In genomic region chr22:50057868-50058311, GRCh38 we compare ENCODE assay signal across 16 cellular contexts. TPM values are rescaled to one million over a fixed set of nuclear protein-coding genes. Genes with fewer than 3 reads are reported as not detected.
DNase-seq lines count a peak whose midpoint lies in the region; ATAC-seq and TF ChIP-seq lines count a peak whose summit lies in the region.
"Had no signal": no experiment of that assay in that cellular context is flagged by ENCODE, and none has a peak within 500 bp of the region (broad histone marks: within the 10 kb centered on the region; RNA-seq: fewer than 3 reads in every experiment).

TTLL8 (minus strand) TSS chr22:50058298.

- peaks cover 4% of the 10 kb centered on the region for H3K4me1 ChIP-seq in endodermal cell (ENCODE audit: control insufficient read depth, insufficient read depth, low read length)
- H3K4me1 ChIP-seq in naive thymus-derived CD4-positive, alpha-beta T cell (ENCODE audit: control insufficient read depth in 2 of 2, insufficient read depth in 2 of 2, low read length in 2 of 2) = no peaks in the 10 kb centered on the region
- H3K4me1 ChIP-seq in testis = no peaks in the 10 kb centered on the region
- H3K4me1 ChIP-seq: foreskin keratinocyte had no signal

- WGBS in endodermal cell (ENCODE audit: insufficient coverage in 1 of 2, insufficient read length in 1 of 2), 2 experiments = 48 to 52% methylated on average over 12 to 40 of the region's 40 CpGs
- 20 to 63% methylated on average over 9 to 33 of the region's 40 CpGs for WGBS in testis, 2 donors

- DNase-seq in Right ventricle myocardium superior = peak; percentile 33
- DNase-seq in Right ventricle myocardium inferior (ENCODE audit: missing footprints) = no peak
- peak; percentile 51 for DNase-seq in endodermal cell
- no peak for DNase-seq in naive thymus-derived CD4-positive, alpha-beta T cell
- DNase-seq in testis = no peak
- no peak for DNase-seq in activated T-cell treated with anti-CD3 and anti-CD28 coated beads, Interleukin-2, amount 50 U/mL, for 24 hours
- no peak for DNase-seq in AG08396 (ENCODE audit: low spot score)
- no peak for DNase-seq in activated CD4-positive, alpha-beta memory T cell treated with anti-CD3 and anti-CD28 coated beads, Interleukin-2, amount 10 ng/mL, durations not matched to agents 7 days and 5 days
- DNase-seq: effector CD8-positive, alpha-beta T cell; foreskin keratinocyte; NCI-H510A treated with DMSO at 0.1 percent for 48 hours; ovary; T1000; thyroid gland had no signal

- peaks cover 12% of the 10 kb centered on the region for H3K27me3 Mint-ChIP-seq in endodermal cell (ENCODE audit: insufficient read depth)
- peaks cover 5 to 34% (median 29%) of the 10 kb centered on the region in 5 donors for H3K27me3 Mint-ChIP-seq in naive thymus-derived CD4-positive, alpha-beta T cell
- H3K27me3 Mint-ChIP-seq in activated T-cell treated with anti-CD3 and anti-CD28 coated beads, Interleukin-2, amount 50 U/mL, for 24 hours = peaks cover 58% of the 10 kb centered on the region
- peaks cover 17% of the 10 kb centered on the region for H3K27me3 Mint-ChIP-seq in activated CD4-positive, alpha-beta memory T cell treated with anti-CD3 and anti-CD28 coated beads, Interleukin-2, amount 10 ng/mL, durations not matched to agents 7 days and 5 days

- TF ChIP-seq CTCF in endodermal cell (conservative IDR thresholded peaks at IDR 0.05) = no peak
- TF ChIP-seq CTCF in testis (IDR thresholded peaks at IDR 0.05) = no peak

- peaks cover 12% of the 10 kb centered on the region for H3K4me1 Mint-ChIP-seq in endodermal cell
- H3K4me1 Mint-ChIP-seq in naive thymus-derived CD4-positive, alpha-beta T cell = peaks cover 0 to 5% (median 0%) of the 10 kb centered on the region in 7 donors
- H3K4me1 Mint-ChIP-seq in activated T-cell treated with anti-CD3 and anti-CD28 coated beads, Interleukin-2, amount 50 U/mL, for 24 hours (ENCODE audit: low read depth) = peaks cover 5% of the 10 kb centered on the region
- no peaks in the 10 kb centered on the region for H3K4me1 Mint-ChIP-seq in activated CD4-positive, alpha-beta memory T cell treated with anti-CD3 and anti-CD28 coated beads, Interleukin-2, amount 10 ng/mL, durations not matched to agents 7 days and 5 days
- H3K4me1 Mint-ChIP-seq: activated T-helper 17 cell treated with anti-CD3 and anti-CD28 coated beads, Interleukin-2, amount 50 U/mL, for 72 hours had no signal

- no peaks in the 10 kb centered on the region for H3K9me3 ChIP-seq in endodermal cell (ENCODE audit: control insufficient read depth, low read length)
- H3K9me3 ChIP-seq in naive thymus-derived CD4-positive, alpha-beta T cell (ENCODE audit: control insufficient read depth in 2 of 3, low read length in 3 of 3) = no peaks in the 10 kb centered on the region
- no peaks in the 10 kb centered on the region for H3K9me3 ChIP-seq in testis
- H3K9me3 ChIP-seq: ovary, thyroid gland had no signal

- CTCF ChIA-PET in naive thymus-derived CD4-positive, alpha-beta T cell (lab: Charles Lee) = no interaction called here
- CTCF ChIA-PET in activated CD4-positive, alpha-beta memory T cell treated with anti-CD3 and anti-CD28 coated beads, Interleukin-2, amount 10 ng/mL, durations not matched to agents 7 days and 5 days (lab: Charles Lee) = no interaction called here

- intact Hi-C loops in Right ventricle myocardium superior (cut with DNase I) = no loop called here
- intact Hi-C loops in Right ventricle myocardium inferior (cut with DNase I) = no loop called here
- intact Hi-C loops in naive thymus-derived CD4-positive, alpha-beta T cell (cut with micrococcal nuclease) = no loop called here
- intact Hi-C loops in testis (cut with DNase I; ENCODE audit: low total_unique reads) = no loop called here

- H3K27ac ChIP-seq in endodermal cell (ENCODE audit: low read depth, low read length) (no peak within 1 kb of the TSS), testis (no peak within 1 kb of the TSS)
- no peak within 1 kb of the TSS for H3K27ac ChIP-seq in naive thymus-derived CD4-positive, alpha-beta T cell (ENCODE audit: low read depth, low read length)
- H3K27ac ChIP-seq: foreskin keratinocyte, ovary, thyroid gland had no signal

- peak within 1 kb of the TSS; percentile 56 for H3K4me3 Mint-ChIP-seq in endodermal cell
- peak within 1 kb of the TSS in 3 of 10 donors; percentile 19 to 58 (median 25) for H3K4me3 Mint-ChIP-seq in naive thymus-derived CD4-positive, alpha-beta T cell
- H3K4me3 Mint-ChIP-seq in activated T-cell treated with anti-CD3 and anti-CD28 coated beads, Interleukin-2, amount 50 U/mL, for 24 hours = no peak within 1 kb of the TSS
- H3K4me3 Mint-ChIP-seq in activated CD4-positive, alpha-beta memory T cell treated with anti-CD3 and anti-CD28 coated beads, Interleukin-2, amount 10 ng/mL, durations not matched to agents 7 days and 5 days = no peak within 1 kb of the TSS
- H3K4me3 Mint-ChIP-seq: activated T-helper 17 cell treated with anti-CD3 and anti-CD28 coated beads, Interleukin-2, amount 50 U/mL, for 72 hours had no signal

- no peaks in the 10 kb centered on the region for H3K36me3 ChIP-seq in endodermal cell (ENCODE audit: control insufficient read depth, insufficient read depth, low read length)
- no peaks in the 10 kb centered on the region for H3K36me3 ChIP-seq in naive thymus-derived CD4-positive, alpha-beta T cell (ENCODE audit: control insufficient read depth in 2 of 3, insufficient read depth in 3 of 3, low read length in 3 of 3)
- H3K36me3 ChIP-seq in testis (ENCODE audit: low read depth, missing control alignments) = no peaks in the 10 kb centered on the region
- H3K36me3 ChIP-seq: ovary, thyroid gland had no signal

- H3K4me3 ChIP-seq in endodermal cell (ENCODE audit: low read length) (peak within 1 kb of the TSS; percentile 58), testis (peak within 1 kb of the TSS; percentile 38 to 39)
- no peak within 1 kb of the TSS for H3K4me3 ChIP-seq in naive thymus-derived CD4-positive, alpha-beta T cell (ENCODE audit: low read length)
- H3K4me3 ChIP-seq: ovary had no signal

- peaks cover 20% of the 10 kb centered on the region for H3K27me3 ChIP-seq in endodermal cell (ENCODE audit: control insufficient read depth, insufficient read depth, low read length, poor library complexity, severe bottlenecking)
- H3K27me3 ChIP-seq in naive thymus-derived CD4-positive, alpha-beta T cell (ENCODE audit: control insufficient read depth in 2 of 2, insufficient read depth in 2 of 2, low read length in 2 of 2) = peaks cover 0 to 7% of the 10 kb centered on the region in 2 donors
- no peaks in the 10 kb centered on the region for H3K27me3 ChIP-seq in testis
- H3K27me3 ChIP-seq: ovary, thyroid gland had no signal

- H3K9ac ChIP-seq in endodermal cell (ENCODE audit: extremely low read depth, low read length, poor library complexity, severe bottlenecking) = no peak within 1 kb of the TSS

- POLR2A ChIA-PET in naive thymus-derived CD4-positive, alpha-beta T cell (lab: Charles Lee) = no interaction called here
- POLR2A ChIA-PET in activated CD4-positive, alpha-beta memory T cell treated with anti-CD3 and anti-CD28 coated beads, Interleukin-2, amount 10 ng/mL, durations not matched to agents 7 days and 5 days (lab: Charles Lee) = no interaction called here

- peaks cover 5% of the 10 kb centered on the region for H3K9me3 Mint-ChIP-seq in endodermal cell
- H3K9me3 Mint-ChIP-seq in naive thymus-derived CD4-positive, alpha-beta T cell = peaks cover 0 to 11% (median 4%) of the 10 kb centered on the region in 11 donors
- H3K9me3 Mint-ChIP-seq in activated T-cell treated with anti-CD3 and anti-CD28 coated beads, Interleukin-2, amount 50 U/mL, for 24 hours = no peaks in the 10 kb centered on the region
- H3K9me3 Mint-ChIP-seq in activated CD4-positive, alpha-beta memory T cell treated with anti-CD3 and anti-CD28 coated beads, Interleukin-2, amount 10 ng/mL, durations not matched to agents 7 days and 5 days = peaks cover 5% of the 10 kb centered on the region
- H3K9me3 Mint-ChIP-seq: activated T-helper 17 cell treated with anti-CD3 and anti-CD28 coated beads, Interleukin-2, amount 50 U/mL, for 72 hours had no signal

- ATAC-seq in Right ventricle myocardium superior (ENCODE audit: poor library complexity) = no peak
- no peak for ATAC-seq in Right ventricle myocardium inferior
- ATAC-seq in naive thymus-derived CD4-positive, alpha-beta T cell = peak; percentile 28
- ATAC-seq: activated T-helper 17 cell treated with anti-CD3 and anti-CD28 coated beads, Interleukin-2, amount 50 U/mL, for 72 hours; foreskin keratinocyte had no signal

- no peak within 1 kb of the TSS for H3K27ac Mint-ChIP-seq in endodermal cell
- H3K27ac Mint-ChIP-seq in naive thymus-derived CD4-positive, alpha-beta T cell = no peak within 1 kb of the TSS
- H3K27ac Mint-ChIP-seq in activated T-cell treated with anti-CD3 and anti-CD28 coated beads, Interleukin-2, amount 50 U/mL, for 24 hours = no peak within 1 kb of the TSS
- no peak within 1 kb of the TSS for H3K27ac Mint-ChIP-seq in activated CD4-positive, alpha-beta memory T cell treated with anti-CD3 and anti-CD28 coated beads, Interleukin-2, amount 10 ng/mL, durations not matched to agents 7 days and 5 days
- H3K27ac Mint-ChIP-seq: activated T-helper 17 cell treated with anti-CD3 and anti-CD28 coated beads, Interleukin-2, amount 50 U/mL, for 72 hours had no signal

- no peak for TF ChIP-seq POLR2A in testis (IDR thresholded peaks at IDR 0.05)

- no peaks in the 10 kb centered on the region for H3K36me3 Mint-ChIP-seq in endodermal cell (ENCODE audit: low read depth)
- H3K36me3 Mint-ChIP-seq in naive thymus-derived CD4-positive, alpha-beta T cell = peaks cover 0 to 4% (median 0%) of the 10 kb centered on the region in 5 donors
- no peaks in the 10 kb centered on the region for H3K36me3 Mint-ChIP-seq in activated T-cell treated with anti-CD3 and anti-CD28 coated beads, Interleukin-2, amount 50 U/mL, for 24 hours (ENCODE audit: low read depth)
- no peaks in the 10 kb centered on the region for H3K36me3 Mint-ChIP-seq in activated CD4-positive, alpha-beta memory T cell treated with anti-CD3 and anti-CD28 coated beads, Interleukin-2, amount 10 ng/mL, durations not matched to agents 7 days and 5 days (ENCODE audit: low read depth)

RNA-seq across cellular contexts. Expression of gene TTLL8, which starts in this region (rescaled TPM):
- total RNA-seq in Right ventricle myocardium superior = not detected
- total RNA-seq in Right ventricle myocardium inferior = not detected
- under 1 TPM in 1 of 2 donors, not detected in 1; 0.20 TPM for total RNA-seq in endodermal cell
- polyA plus RNA-seq in endodermal cell (2013, experiment 1 of 2) = 0.11 TPM
- polyA plus RNA-seq in endodermal cell (2013, experiment 2 of 2) = not detected
- total RNA-seq in naive thymus-derived CD4-positive, alpha-beta T cell = not detected
- not detected for polyA plus RNA-seq in naive thymus-derived CD4-positive, alpha-beta T cell
- 10 to 100 TPM in 1 of 2 donors, 1 to 10 TPM in 1; 5.1 to 11.9 TPM for total RNA-seq in testis
- 11.3 TPM for polyA plus RNA-seq in testis (ENCODE audit: insufficient read depth, low read depth, low replicate concordance)
- total RNA-seq in activated CD4-positive, alpha-beta memory T cell treated with anti-CD3 and anti-CD28 coated beads, Interleukin-2, amount 10 ng/mL, durations not matched to agents 7 days and 5 days = not detected
- total RNA-seq: activated T-helper 17 cell treated with anti-CD3 and anti-CD28 coated beads, Interleukin-2, amount 50 U/mL, for 72 hours; foreskin keratinocyte; ovary; RPMI7951; thyroid gland had no signal
- polyA plus RNA-seq: foreskin keratinocyte, ovary had no signal

Comparison
In these comparisons a context has a peak if more than half of its experiments do, and no peak if none do; other contexts are left out.
1. RNA of gene TTLL8 (polyA plus RNA-seq): 11.3 TPM in testis (single experiment); not detected in naive thymus-derived CD4-positive, alpha-beta T cell; every median in the first group is over 10 times any median in the second.
2. Peak in DNase-seq in Right ventricle myocardium superior; RNA of the gene not detected or under 1 TPM.
3. Peak in DNase-seq and H3K4me3 ChIP-seq in endodermal cell; RNA of the gene not detected or under 1 TPM.
4. Peak in ATAC-seq in naive thymus-derived CD4-positive, alpha-beta T cell; RNA of the gene not detected or under 1 TPM.